Comparison of ENCODE assay signal across 12 cellular contexts in the genomic region with DNA sequence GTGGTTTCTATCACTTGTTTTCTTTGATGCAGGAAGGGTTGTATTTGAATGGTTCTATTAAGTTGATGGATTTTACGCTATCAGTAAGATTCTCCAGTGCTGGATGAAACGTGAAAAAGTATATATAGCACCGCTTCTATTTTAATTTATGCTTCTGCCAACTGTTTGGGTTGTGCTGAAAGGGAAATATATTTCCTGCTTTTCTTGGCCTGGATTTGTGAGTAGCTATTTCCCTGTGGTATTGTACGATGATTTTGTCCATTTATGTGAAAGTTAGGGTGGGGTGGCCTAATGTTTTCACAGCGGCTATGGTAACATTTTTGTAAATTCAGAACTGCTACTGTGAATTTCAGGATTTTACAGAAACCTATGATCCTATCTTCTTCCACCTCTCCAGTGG. TPM values are rescaled to one million over a fixed set of nuclear protein-coding genes. Genes with fewer than 3 reads are reported as not detected.
DNase-seq lines count a peak whose midpoint lies in the region; ATAC-seq, FAIRE-seq and TF ChIP-seq lines count a peak whose summit lies in the region.
"Had no signal": no experiment of that assay in that cellular context is flagged by ENCODE, and none has a peak within 500 bp of the region (broad histone marks: within the 10 kb centered on the region; RNA-seq: fewer than 3 reads in every experiment).

No MANE protein-coding gene starts in this region.

- H3K27me3 Mint-ChIP-seq in MCF 10A (ENCODE audit: insufficient read depth, unreplicated experiment) = no peaks in the 10 kb centered on the region
- H3K27me3 Mint-ChIP-seq in dendritic cell treated with granulocyte-macrophage colony-stimulating factor and Interleukin-4, amounts not matched to agents 40 ng/mL and 50 ng/mL, for 4 days = no peaks in the 10 kb centered on the region

- intact Hi-C loops in breast epithelium (cut with DNase I; ENCODE audit: low total_unique reads) (no loop called here), MCF 10A (cut with micrococcal nuclease) (no loop called here), upper lobe of right lung (cut with DNase I) (no loop called here)
- intact Hi-C loops in dendritic cell treated with granulocyte-macrophage colony-stimulating factor and Interleukin-4, amounts not matched to agents 40 ng/mL and 50 ng/mL, for 4 days (cut with micrococcal nuclease) = loop anchor here (5.0 kb wide), 1 partner anchor 33 kb away; no protein-coding TSS in a partner anchor

- POLR2A ChIA-PET in MCF 10A (lab: Yijun Ruan, JAX) = no interaction called here

- no TSS peak for BruUV-seq in MCF 10A (replicated peaks; lab: Mats Ljungman, UMichigan)

- H3K4me3 ChIP-seq in breast epithelium (peak overlapping the region; percentile 6 to 24 (median 20)), muscle layer of duodenum (ENCODE audit: low read depth in 1 of 2, low read length in 2 of 2) (peak overlapping the region; percentile 40 to 57), upper lobe of right lung (peak overlapping the region; percentile 38)
- H3K4me3 ChIP-seq: lung had no signal

- no peak overlapping the region for H3K4me3 Mint-ChIP-seq in MCF 10A (ENCODE audit: unreplicated experiment)
- peak overlapping the region; percentile 81 for H3K4me3 Mint-ChIP-seq in dendritic cell treated with granulocyte-macrophage colony-stimulating factor and Interleukin-4, amounts not matched to agents 40 ng/mL and 50 ng/mL, for 4 days

- H3K27ac ChIP-seq in breast epithelium (peak overlapping the region in 1 of 2 donors; percentile 22), muscle layer of duodenum (ENCODE audit: low read length) (peak overlapping the region; percentile 93), upper lobe of right lung (peak overlapping the region; percentile 85)
- H3K27ac ChIP-seq: foreskin keratinocyte had no signal

- H3K4me1 ChIP-seq in breast epithelium (no peaks in the 10 kb centered on the region), muscle layer of duodenum (ENCODE audit: control insufficient read depth in 1 of 2, insufficient read depth in 2 of 2, low read length in 2 of 2) (no peaks in the 10 kb centered on the region), upper lobe of right lung (peaks cover 5% of the 10 kb centered on the region)
- H3K4me1 ChIP-seq: foreskin keratinocyte had no signal

- DNase-seq in breast epithelium (ENCODE audit: low spot score in 2 of 2) (no peak), MCF 10A (ENCODE audit: unreplicated experiment) (no peak), upper lobe of right lung (no peak), kidney tubule cell (ENCODE audit: low spot score) (no peak), 8988T (no peak), H54 (ENCODE audit: insufficient read length, low spot score) (no peak)
- DNase-seq: foreskin keratinocyte, NCI-H2081 had no signal

- ATAC-seq in upper lobe of right lung = no peak
- ATAC-seq: foreskin keratinocyte had no signal

- no peak for FAIRE-seq in H54 (lab: Jason Lieb, UNC)
- FAIRE-seq: bronchial epithelial cell had no signal

- H3K27me3 ChIP-seq in breast epithelium = no peaks in the 10 kb centered on the region
- no peaks in the 10 kb centered on the region for H3K27me3 ChIP-seq in muscle layer of duodenum (ENCODE audit: low read depth, low read length)
- H3K27me3 ChIP-seq in upper lobe of right lung = no peaks in the 10 kb centered on the region
- H3K27me3 ChIP-seq: foreskin keratinocyte had no signal

- H3K27ac Mint-ChIP-seq in MCF 10A (ENCODE audit: low read depth, unreplicated experiment) = no peak overlapping the region
- H3K27ac Mint-ChIP-seq in dendritic cell treated with granulocyte-macrophage colony-stimulating factor and Interleukin-4, amounts not matched to agents 40 ng/mL and 50 ng/mL, for 4 days = no peak overlapping the region

- H3K36me3 Mint-ChIP-seq in MCF 10A (ENCODE audit: insufficient read depth, unreplicated experiment) = no peaks in the 10 kb centered on the region
- peaks cover 55% of the 10 kb centered on the region for H3K36me3 Mint-ChIP-seq in dendritic cell treated with granulocyte-macrophage colony-stimulating factor and Interleukin-4, amounts not matched to agents 40 ng/mL and 50 ng/mL, for 4 days (ENCODE audit: low read depth)

- H3K36me3 ChIP-seq in breast epithelium = no peaks in the 10 kb centered on the region
- H3K36me3 ChIP-seq in muscle layer of duodenum (ENCODE audit: control insufficient read depth in 1 of 2, insufficient read depth in 2 of 2, low read length in 2 of 2) = peaks cover 11 to 30% of the 10 kb centered on the region in 2 donors
- H3K36me3 ChIP-seq in upper lobe of right lung = peaks cover 18% of the 10 kb centered on the region

- TF ChIP-seq CTCF in breast epithelium (IDR thresholded peaks at IDR 0.05) = no peak
- no peak for TF ChIP-seq CTCF in MCF 10A (IDR thresholded peaks at IDR 0.05; ENCODE audit: unreplicated experiment)
- TF ChIP-seq CTCF in upper lobe of right lung (IDR thresholded peaks at IDR 0.05) = no peak

- CTCF ChIA-PET in MCF 10A (lab: Yijun Ruan, JAX) = interaction anchor here (1.0 kb wide), 1 partner anchor 281 kb away, joined by 3 read pairs; no protein-coding TSS in a partner anchor

- no peaks in the 10 kb centered on the region for H3K4me1 Mint-ChIP-seq in MCF 10A (ENCODE audit: insufficient read depth, unreplicated experiment)
- peaks cover 34% of the 10 kb centered on the region for H3K4me1 Mint-ChIP-seq in dendritic cell treated with granulocyte-macrophage colony-stimulating factor and Interleukin-4, amounts not matched to agents 40 ng/mL and 50 ng/mL, for 4 days (ENCODE audit: low read depth)

- TF ChIP-seq POLR2A in breast epithelium (IDR thresholded peaks at IDR 0.05) (no peak), H54 (IDR thresholded peaks at IDR 0.05; ENCODE audit: low read depth, low read length) (no peak)

- H3K9me3 ChIP-seq in breast epithelium (no peaks in the 10 kb centered on the region), muscle layer of duodenum (ENCODE audit: control insufficient read depth in 1 of 2, low read length in 2 of 2) (no peaks in the 10 kb centered on the region), upper lobe of right lung (no peaks in the 10 kb centered on the region)

- H3K9me3 Mint-ChIP-seq in MCF 10A (ENCODE audit: unreplicated experiment) = no peaks in the 10 kb centered on the region
- H3K9me3 Mint-ChIP-seq in dendritic cell treated with granulocyte-macrophage colony-stimulating factor and Interleukin-4, amounts not matched to agents 40 ng/mL and 50 ng/mL, for 4 days = no peaks in the 10 kb centered on the region

RNA-seq across cellular contexts. Expression of a gene that starts 0.3 kb away (rescaled TPM):
- total RNA-seq in breast epithelium (10 to 100 TPM; 22.3 to 51.2 (median 23.0) TPM), MCF 10A (2022) (0.77 and 1.6 TPM in 2 replicates), upper lobe of right lung (79.3 TPM)

RNA-seq across cellular contexts. Expression of a gene that starts 24.8 kb away (rescaled TPM):
- 100 to 1,000 TPM; 143 to 159 (median 148) TPM for total RNA-seq in breast epithelium
- 317 and 348 TPM in 2 replicates for total RNA-seq in MCF 10A (2022)
- total RNA-seq in upper lobe of right lung = 132 TPM

RNA-seq across cellular contexts. Expression of a gene that starts 25.1 kb away (rescaled TPM):
- 10 to 100 TPM; 22.7 to 33.8 (median 30.2) TPM for total RNA-seq in breast epithelium
- 35.7 and 54.2 TPM in 2 replicates for total RNA-seq in MCF 10A (2022)
- 20.1 TPM for total RNA-seq in upper lobe of right lung

RNA-seq across cellular contexts. Expression of a gene that starts 29.3 kb away (rescaled TPM):
- total RNA-seq in breast epithelium (10 to 100 TPM in 2 of 3 donors, 1 to 10 TPM in 1; 9.5 to 13.8 (median 13.2) TPM), MCF 10A (2022) (not detected in 2 replicates), upper lobe of right lung (9.3 TPM)
- total RNA-seq: bronchial epithelial cell, foreskin keratinocyte had no signal

RNA-seq across cellular contexts. Expression of a gene that starts 29.3 kb away (rescaled TPM):
- 10 to 100 TPM in 1 of 3 donors, 1 to 10 TPM in 2; 5.9 to 14.6 (median 10.0) TPM for total RNA-seq in breast epithelium
- not detected in 2 replicates for total RNA-seq in MCF 10A (2022)
- total RNA-seq in upper lobe of right lung = 5.1 TPM
- total RNA-seq: bronchial epithelial cell, foreskin keratinocyte had no signal
